ENCODE assay signal across 7 cellular contexts in the genomic region with DNA sequence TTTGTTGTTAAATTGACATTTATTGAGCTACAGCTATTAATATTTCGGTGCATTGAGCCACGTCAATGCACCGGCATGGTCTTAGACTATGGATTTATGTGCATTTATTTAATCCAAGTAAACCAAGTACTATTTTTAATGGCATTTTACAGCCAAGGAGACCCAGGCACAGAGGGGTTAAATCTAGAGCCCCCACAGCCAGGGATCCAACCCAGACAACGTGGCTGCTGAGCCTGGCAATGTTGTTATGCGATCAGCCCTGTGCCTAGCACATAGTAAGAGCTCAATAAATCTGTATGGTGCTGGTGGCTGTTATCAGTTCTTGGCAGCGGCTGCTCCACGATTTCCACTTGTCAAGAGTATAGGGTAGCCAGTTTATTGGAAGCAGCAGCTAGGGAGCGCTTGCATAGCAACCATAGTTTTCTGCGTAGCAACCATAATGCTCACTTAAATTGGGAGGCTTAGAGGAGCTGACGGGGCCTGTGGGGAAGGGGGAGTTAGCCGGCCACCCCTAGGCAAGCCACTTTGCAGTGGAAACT. TPM values are rescaled to one million over a fixed set of nuclear protein-coding genes. Genes with fewer than 3 reads are reported as not detected.
DNase-seq lines count a peak whose midpoint lies in the region; ATAC-seq, FAIRE-seq and TF ChIP-seq lines count a peak whose summit lies in the region.

No MANE protein-coding gene starts in this region.

- no peak for ATAC-seq in GM19395 (IDR thresholded peaks at IDR 0.05; ENCODE audit: unreplicated experiment)
- no peak for ATAC-seq in GM19035 (IDR thresholded peaks at IDR 0.05; ENCODE audit: unreplicated experiment)

- TF ChIP-seq POLR2A in GM12892 (IDR thresholded peaks at IDR 0.05; ENCODE audit: low read depth, low read length): no peak

- H3K4me3 Mint-ChIP-seq in nephron: peak overlapping the region; percentile 100

- peak overlapping the region; percentile 98 to 100 (median 100) for H3K27ac Mint-ChIP-seq in nephron

- DNase-seq in GM12892 (ENCODE audit: insufficient read length): no peak
- DNase-seq in HPDE6-E6E7 (ENCODE audit: extremely low spot score): peak; percentile 49
- peak; percentile 74 for DNase-seq in SK-MEL-5 (ENCODE audit: low read depth, low spot score)
- DNase-seq in epidermal melanocyte (ENCODE audit: insufficient read length, low spot score): peak; percentile 81

- no peaks in the 10 kb centered on the region for H3K9me3 Mint-ChIP-seq in nephron

- peaks cover 17% of the 10 kb centered on the region for H3K36me3 Mint-ChIP-seq in nephron (ENCODE audit: low read depth)

- H3K27me3 Mint-ChIP-seq in nephron (ENCODE audit: low read depth): no peaks in the 10 kb centered on the region

- peak in 1 of 3 experiments; percentile 4 for TF ChIP-seq CTCF in nephron (IDR thresholded peaks at IDR 0.05; ENCODE audit: unreplicated experiment in 3 of 3)

- peak; percentile 30 for FAIRE-seq in GM12892 (lab: Jason Lieb, UNC)

- in situ Hi-C loops in SK-MEL-5 (cut with HindIII; ENCODE audit: low pct_unique_long_range_greater_than_20kb, low sequenced_read_pairs): no loop called here

- peaks cover 16% of the 10 kb centered on the region for H3K4me1 Mint-ChIP-seq in nephron

RNA-seq across cellular contexts. Expression of a gene that starts 0.5 kb away (rescaled TPM):
- 43.9 TPM for polyA plus RNA-seq in GM12892 (2012; ENCODE audit: missing spikeins)
- total RNA-seq in SK-MEL-5 (2014; rRNA removed; shearing (Covaris generic)): 14.2 and 15.5 TPM in 2 replicates
- 26.3 and 31.0 TPM in 2 replicates for polyA plus RNA-seq in SK-MEL-5 (2015; cell fraction: cytosol; rRNA removed)
- polyA plus RNA-seq in SK-MEL-5 (2015; cell fraction: nucleus; rRNA removed): 126 and 136 TPM in 2 replicates
